Comparison of ENCODE assay signal across 12 cellular contexts in genomic region chr2:98307131-98307696, GRCh38. TPM values are rescaled to one million over a fixed set of nuclear protein-coding genes. Genes with fewer than 3 reads are reported as not detected.
DNase-seq lines count a peak whose midpoint lies in the region; ATAC-seq, FAIRE-seq and TF ChIP-seq lines count a peak whose summit lies in the region.
"Not testable (repeated sequence)": the region's sequence is repeated elsewhere in the genome, so short reads cannot be mapped to it uniquely, and the experiment has no call there.
"Had no signal": no experiment of that assay in that cellular context is flagged by ENCODE, and none has a peak within 500 bp of the region (broad histone marks: within the 10 kb centered on the region; RNA-seq: fewer than 3 reads in every experiment).

No MANE protein-coding gene starts in this region.

- TF ChIP-seq CTCF in VCaP (conservative IDR thresholded peaks at IDR 0.05); mucosa of descending colon (IDR thresholded peaks at IDR 0.05); pancreas (IDR thresholded peaks at IDR 0.05); transverse colon (IDR thresholded peaks at IDR 0.05): not testable (repeated sequence)

- H3K9me3 ChIP-seq in mucosa of descending colon, pancreas, transverse colon: not testable (repeated sequence)

- H3K27ac ChIP-seq in VCaP (peak overlapping the region; percentile 56), transverse colon (peak overlapping the region; percentile 59 to 81 (median 77))
- not testable (repeated sequence) for H3K27ac ChIP-seq in epithelial cell of prostate, pancreas

- peak; percentile 38 for FAIRE-seq in colon (lab: Jason Lieb, UNC)
- FAIRE-seq in pancreas (lab: Jason Lieb, UNC): peak; percentile 85

- DNase-seq in epithelial cell of prostate (ENCODE audit: low read depth, low spot score) (peak; percentile 6), mucosa of descending colon (peak in 1 of 3 donors; percentile 40), pancreas (peak in 1 of 6 donors; percentile 24), transverse colon (peak; percentile 62)

- in situ Hi-C loops in transverse colon (cut with MboI; ENCODE audit: low pct_ligation_motif_present in 1 of 4, low pct_unique_long_range_greater_than_20kb in 1 of 4, low sequenced_read_pairs in 3 of 4): not testable (repeated sequence)

- H3K4me1 ChIP-seq in mucosa of descending colon (ENCODE audit: low read depth); pancreas: not testable (repeated sequence)
- peaks cover 0 to 11% (median 5%) of the 10 kb centered on the region in 4 donors for H3K4me1 ChIP-seq in transverse colon

- H3K36me3 ChIP-seq in mucosa of descending colon (ENCODE audit: low read depth); pancreas; transverse colon: not testable (repeated sequence)

- ATAC-seq in mucosa of descending colon: peak; percentile 52
- not testable (repeated sequence) for ATAC-seq in pancreas

- H3K27me3 ChIP-seq in pancreas, transverse colon: not testable (repeated sequence)

- intact Hi-C loops in mucosa of descending colon (cut with DNase I, micrococcal nuclease); pancreas (cut with DNase I); transverse colon (cut with DNase I; ENCODE audit: low total_unique reads): not testable (repeated sequence)

- H3K4me3 ChIP-seq in mucosa of descending colon, pancreas, transverse colon: not testable (repeated sequence)

- TF ChIP-seq POLR2A in transverse colon (IDR thresholded peaks at IDR 0.05): peak; percentile 21

- WGBS in pancreas, 2 donors: 33 to 50% methylated on average over 9 of the region's 9 CpGs
- 53% methylated on average over 5 to 9 of the region's 9 CpGs for WGBS in transverse colon (ENCODE audit: low coverage in 1 of 2), 2 donors

- not testable (repeated sequence) for TF ChIP-seq EP300 in transverse colon (IDR thresholded peaks at IDR 0.05; ENCODE audit: low read depth)

RNA-seq across cellular contexts. Expression of gene CNGA3, which starts 39.0 kb away (rescaled TPM):
- total RNA-seq in mucosa of descending colon (1 to 10 TPM in 1 of 3 donors, under 1 TPM in 2; 0.20 to 3.4 (median 0.63) TPM), pancreas (under 1 TPM; 0.09 to 0.59 (median 0.25) TPM), transverse colon (1 to 10 TPM in 2 of 4 donors, under 1 TPM in 1, not detected in 1; 0.40 to 1.8 (median 1.6) TPM)
- 1 to 10 TPM in 1 of 2 donors, under 1 TPM in 1; 0.23 to 1.5 TPM for polyA plus RNA-seq in pancreas
- total RNA-seq: A172; A673; Caco-2; CD4-positive, CD25-positive, alpha-beta regulatory T cell; CD8-positive, alpha-beta T cell had no signal
- polyA plus RNA-seq: BJ; CD4-positive, CD25-positive, alpha-beta regulatory T cell had no signal
